Comparison of ENCODE assay signal across 1 cellular context in genomic region chr5:136036293-136036911, GRCh38.
TF ChIP-seq lines count a peak whose summit lies in the region.

No MANE protein-coding gene starts in this region.

TF ChIP-seq in HepG2, 621 proteins besides CTCF, POLR2A, EP300 and RAD21 (continued from another document):
- TF ChIP-seq ZNF704 (CRISPR knock-in tag; IDR thresholded peaks at IDR 0.05; ENCODE audit: borderline replicate concordance) (no peak), ZFP62 (CRISPR knock-in tag; IDR thresholded peaks at IDR 0.05) (no peak)
